In genomic region chr15:51799174-51799907, GRCh38 we compare ENCODE assay signal across 19 cellular contexts.
"Had no signal": no experiment of that assay in that cellular context is flagged by ENCODE, and none has a peak within 500 bp of the region (broad histone marks: within the 10 kb centered on the region; RNA-seq: fewer than 3 reads in every experiment).

No MANE protein-coding gene starts in this region.

- H3K27me3 Mint-ChIP-seq: activated CD4-positive, alpha-beta memory T cell treated with anti-CD3 and anti-CD28 coated beads, Interleukin-2, amount 10 ng/mL, durations not matched to agents 7 days and 5 days; activated CD4-positive, alpha-beta T cell treated with anti-CD3 and anti-CD28 coated beads, Interleukin-2, amount 10 ng/mL, durations not matched to agents 24 days and 14 days; progenitor cell of endocrine pancreas; stimulated activated naive CD8-positive, alpha-beta T cell treated with anti-CD3 and anti-CD28 coated beads, Interleukin-15, Interleukin-2, amounts not matched to agents 100 ng/mL and 50 ng/mL, for 24 hours had no signal

- H3K27ac ChIP-seq: thyroid gland had no signal

- H3K9me3 Mint-ChIP-seq: activated CD4-positive, alpha-beta memory T cell treated with anti-CD3 and anti-CD28 coated beads, Interleukin-2, amount 10 ng/mL, durations not matched to agents 7 days and 5 days; activated CD4-positive, alpha-beta T cell treated with anti-CD3 and anti-CD28 coated beads, Interleukin-2, amount 10 ng/mL, durations not matched to agents 24 days and 14 days; activated naive CD4-positive, alpha-beta T cell treated with anti-CD3 and anti-CD28 coated beads, Interleukin-2, amount 50 U/mL, for 72 hours; brain; nephron progenitor cell; stimulated activated naive CD8-positive, alpha-beta T cell treated with anti-CD3 and anti-CD28 coated beads, Interleukin-15, Interleukin-2, amounts not matched to agents 100 ng/mL and 50 ng/mL, for 24 hours had no signal

- H3K27ac Mint-ChIP-seq: activated CD4-positive, alpha-beta memory T cell treated with anti-CD3 and anti-CD28 coated beads, Interleukin-2, amount 10 ng/mL, durations not matched to agents 7 days and 5 days; activated CD4-positive, alpha-beta T cell treated with anti-CD3 and anti-CD28 coated beads, Interleukin-2, amount 10 ng/mL, durations not matched to agents 24 days and 14 days; nephron progenitor cell; progenitor cell of endocrine pancreas; stimulated activated naive CD8-positive, alpha-beta T cell treated with anti-CD3 and anti-CD28 coated beads, Interleukin-15, Interleukin-2, amounts not matched to agents 100 ng/mL and 50 ng/mL, for 24 hours had no signal

- H3K27me3 ChIP-seq: spleen, thyroid gland had no signal

- DNase-seq: activated CD4-positive, alpha-beta memory T cell treated with anti-CD3 and anti-CD28 coated beads, Interleukin-2, amount 10 ng/mL, durations not matched to agents 7 days and 5 days; activated CD4-positive, alpha-beta T cell treated with anti-CD3 and anti-CD28 coated beads, Interleukin-2, amount 10 ng/mL, durations not matched to agents 24 days and 14 days; aorta; dermis blood vessel endothelial cell; effector CD8-positive, alpha-beta T cell; hippocampal formation; kidney glomerular epithelial cell; left ventricle myocardium superior; nephron progenitor cell; spleen; stimulated activated CD4-positive, alpha-beta T cell treated with anti-CD3 and anti-CD28 coated beads, Interleukin-4, amount 100 ng/mL, for 24 hours; substantia nigra; thyroid gland had no signal

- H3K36me3 ChIP-seq: thyroid gland had no signal

- H3K4me3 ChIP-seq: spleen, thyroid gland had no signal

- H3K4me3 Mint-ChIP-seq: activated CD4-positive, alpha-beta memory T cell treated with anti-CD3 and anti-CD28 coated beads, Interleukin-2, amount 10 ng/mL, durations not matched to agents 7 days and 5 days; activated CD4-positive, alpha-beta T cell treated with anti-CD3 and anti-CD28 coated beads, Interleukin-2, amount 10 ng/mL, durations not matched to agents 24 days and 14 days; nephron progenitor cell; stimulated activated naive CD8-positive, alpha-beta T cell treated with anti-CD3 and anti-CD28 coated beads, Interleukin-15, Interleukin-2, amounts not matched to agents 100 ng/mL and 50 ng/mL, for 24 hours had no signal

- H3K9me3 ChIP-seq: spleen, thyroid gland had no signal

- ATAC-seq: activated CD4-positive, CD25-positive, alpha-beta regulatory T cell treated with anti-CD3 and anti-CD28 coated beads, Interleukin-2, amount 50 U/mL, for 24 hours; esophagus mucosa; left ventricle myocardium superior had no signal
